Comparison of ENCODE assay signal across 2 cellular contexts in genomic region chr18:71075147-71075546, GRCh38.
TF ChIP-seq lines count a peak whose summit lies in the region.

No MANE protein-coding gene starts in this region.

TF ChIP-seq in HepG2, 621 proteins besides CTCF, POLR2A, EP300 and RAD21 (continued from another document):
- TF ChIP-seq MNT (IDR thresholded peaks at IDR 0.05) (no peak), ZNF180 (CRISPR knock-in tag; IDR thresholded peaks at IDR 0.05; ENCODE audit: borderline replicate concordance, low read depth) (no peak), ZNF703 (CRISPR knock-in tag; IDR thresholded peaks at IDR 0.05; ENCODE audit: borderline replicate concordance) (no peak), ERF (CRISPR knock-in tag; IDR thresholded peaks at IDR 0.05) (no peak), STAG1 (CRISPR knock-in tag; IDR thresholded peaks at IDR 0.05) (0 out of 2 replicates have a peak, but pooled peaks have one; percentile 4), ZNF580 (CRISPR knock-in tag; IDR thresholded peaks at IDR 0.05; ENCODE audit: borderline replicate concordance, low read depth) (no peak)

TF ChIP-seq in GM12878, 131 proteins besides CTCF, POLR2A, EP300 and RAD21 (continued from another document):
- no peak for TF ChIP-seq CEBPZ (IDR thresholded peaks at IDR 0.05; ENCODE audit: low read depth, low read length)
